In the genomic region with DNA sequence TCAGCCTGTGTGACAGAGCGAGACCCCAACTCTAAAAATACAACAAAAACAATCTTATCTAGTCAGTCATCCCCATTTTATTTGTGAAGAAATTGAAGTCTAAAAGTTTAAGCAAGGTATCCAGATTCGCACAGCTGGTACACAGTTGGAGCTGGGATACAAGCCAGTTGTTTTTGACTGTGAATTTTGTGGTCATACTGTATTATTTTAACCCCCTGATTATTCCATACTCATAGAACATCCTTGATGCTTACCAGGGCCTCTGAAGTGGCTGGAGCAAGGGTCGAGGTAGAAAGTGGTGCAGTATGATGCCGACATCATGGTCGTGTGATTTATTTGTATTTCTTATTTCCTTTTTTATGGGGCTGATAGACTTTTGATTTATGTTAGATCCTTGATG, we compare ENCODE assay signal across 1 cellular context.
TF ChIP-seq lines count a peak whose summit lies in the region.

No MANE protein-coding gene starts in this region.

TF ChIP-seq in IMR-90, 13 proteins besides CTCF, POLR2A, EP300 and RAD21:
- TF ChIP-seq RCOR1 (IDR thresholded peaks at IDR 0.05; ENCODE audit: insufficient replicate concordance, low read length) (no peak), BHLHE40 (IDR thresholded peaks at IDR 0.05; ENCODE audit: low read depth, low read length) (no peak), MXI1 (IDR thresholded peaks at IDR 0.05; ENCODE audit: borderline replicate concordance, low read depth, low read length) (no peak), NFE2L2 (IDR thresholded peaks at IDR 0.05; ENCODE audit: low read depth, low read length) (no peak), MAZ (IDR thresholded peaks at IDR 0.05; ENCODE audit: borderline replicate concordance, low read depth, low read length) (no peak), CHD1 (IDR thresholded peaks at IDR 0.05; ENCODE audit: low read depth, low read length) (no peak), SMC3 (IDR thresholded peaks at IDR 0.05; ENCODE audit: low read depth, low read length) (no peak), RFX5 (IDR thresholded peaks at IDR 0.05; ENCODE audit: low read depth, low read length) (no peak), MAFK (IDR thresholded peaks at IDR 0.05; ENCODE audit: low read depth, low read length) (no peak), FOS (IDR thresholded peaks at IDR 0.05; ENCODE audit: low read depth, low read length) (no peak)
- TF ChIP-seq, protein P1, sequence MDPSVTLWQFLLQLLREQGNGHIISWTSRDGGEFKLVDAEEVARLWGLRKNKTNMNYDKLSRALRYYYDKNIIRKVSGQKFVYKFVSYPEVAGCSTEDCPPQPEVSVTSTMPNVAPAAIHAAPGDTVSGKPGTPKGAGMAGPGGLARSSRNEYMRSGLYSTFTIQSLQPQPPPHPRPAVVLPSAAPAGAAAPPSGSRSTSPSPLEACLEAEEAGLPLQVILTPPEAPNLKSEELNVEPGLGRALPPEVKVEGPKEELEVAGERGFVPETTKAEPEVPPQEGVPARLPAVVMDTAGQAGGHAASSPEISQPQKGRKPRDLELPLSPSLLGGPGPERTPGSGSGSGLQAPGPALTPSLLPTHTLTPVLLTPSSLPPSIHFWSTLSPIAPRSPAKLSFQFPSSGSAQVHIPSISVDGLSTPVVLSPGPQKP (IDR thresholded peaks at IDR 0.05; ENCODE audit: borderline replicate concordance, low read depth, low read length) = no peak
- TF ChIP-seq, protein P2, sequence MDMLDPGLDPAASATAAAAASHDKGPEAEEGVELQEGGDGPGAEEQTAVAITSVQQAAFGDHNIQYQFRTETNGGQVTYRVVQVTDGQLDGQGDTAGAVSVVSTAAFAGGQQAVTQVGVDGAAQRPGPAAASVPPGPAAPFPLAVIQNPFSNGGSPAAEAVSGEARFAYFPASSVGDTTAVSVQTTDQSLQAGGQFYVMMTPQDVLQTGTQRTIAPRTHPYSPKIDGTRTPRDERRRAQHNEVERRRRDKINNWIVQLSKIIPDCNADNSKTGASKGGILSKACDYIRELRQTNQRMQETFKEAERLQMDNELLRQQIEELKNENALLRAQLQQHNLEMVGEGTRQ (IDR thresholded peaks at IDR 0.05; ENCODE audit: low read depth, low read length) = no peak
